In genomic region chr2:130263606-130264005, GRCh38 we compare ENCODE assay signal across 22 cellular contexts.
"Had no signal": no experiment of that assay in that cellular context is flagged by ENCODE, and none has a peak within 500 bp of the region (broad histone marks: within the 10 kb centered on the region; RNA-seq: fewer than 3 reads in every experiment).

No MANE protein-coding gene starts in this region.

- H3K36me3 ChIP-seq: esophagus squamous epithelium, gastroesophageal sphincter, left ventricle myocardium inferior, spleen, tibial nerve, upper lobe of right lung, vagina had no signal

- H3K4me1 ChIP-seq: esophagus squamous epithelium, gastroesophageal sphincter, left ventricle myocardium inferior, psoas muscle, spleen, testis, tibial nerve, upper lobe of right lung, vagina had no signal

- ATAC-seq: gastroesophageal sphincter; psoas muscle; sciatic nerve; stimulated activated memory B cell treated with anti-CD40 and anti-IgM and Interleukin-4, amounts not matched to agents 10 μg/mL and 1 μg/mL and 100 μg/mL, for 72 hours; upper lobe of right lung had no signal

- H3K27ac ChIP-seq: esophagus squamous epithelium, gastroesophageal sphincter, left ventricle myocardium inferior, psoas muscle, spleen, testis, tibial nerve, upper lobe of right lung, vagina had no signal

- H3K9me3 ChIP-seq: esophagus squamous epithelium, gastroesophageal sphincter, left ventricle myocardium inferior, psoas muscle, spleen, testis, tibial nerve, upper lobe of right lung, vagina had no signal

- DNase-seq: dermis blood vessel endothelial cell; esophagus squamous epithelium; foreskin fibroblast; glutamatergic neuron; islet precursor cell; left ventricle myocardium inferior; mesenchymal stem cell; naive B cell; psoas muscle; retina; stimulated activated CD4-positive, alpha-beta T cell treated with anti-CD3 and anti-CD28 coated beads, Interleukin-15, amount 100 ng/mL, for 24 hours; stimulated activated CD4-positive, alpha-beta T cell treated with anti-CD3 and anti-CD28 coated beads, Interleukin-1b, Interleukin-23, amount 100 ng/mL, for 48 hours; stimulated activated CD4-positive, alpha-beta T cell treated with anti-CD3 and anti-CD28 coated beads, Interleukin-4, amount 100 ng/mL, for 24 hours; testis had no signal

- H3K4me3 ChIP-seq: esophagus squamous epithelium, gastroesophageal sphincter, left ventricle myocardium inferior, lung, psoas muscle, spleen, testis, tibial nerve, upper lobe of right lung, vagina had no signal

- H3K27me3 ChIP-seq: testis, tibial nerve, vagina had no signal
